Comparison of ENCODE assay signal across 14 cellular contexts in the genomic region with DNA sequence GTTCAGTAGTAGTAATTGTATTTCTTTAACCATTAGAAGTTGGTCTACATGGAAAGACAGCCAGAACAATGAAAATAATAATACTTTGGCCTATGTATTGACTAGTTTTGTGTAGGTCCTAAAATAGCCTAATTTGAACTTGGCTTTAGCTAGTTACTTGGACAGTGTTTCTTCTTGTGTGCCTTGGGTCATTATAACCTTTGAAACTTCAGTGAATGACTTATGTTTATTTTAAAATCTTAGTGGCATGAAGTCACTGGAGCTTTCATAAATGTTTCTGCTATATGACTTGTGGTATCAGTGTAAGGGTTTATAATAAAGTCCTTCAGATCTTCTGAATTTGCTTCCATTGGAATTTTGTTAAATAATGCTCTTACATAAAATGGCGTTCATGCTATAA. TPM values are rescaled to one million over a fixed set of nuclear protein-coding genes. Genes with fewer than 3 reads are reported as not detected.
DNase-seq lines count a peak whose midpoint lies in the region; TF ChIP-seq lines count a peak whose summit lies in the region.
"Had no signal": no experiment of that assay in that cellular context is flagged by ENCODE, and none has a peak within 500 bp of the region (broad histone marks: within the 10 kb centered on the region; RNA-seq: fewer than 3 reads in every experiment).

No MANE protein-coding gene starts in this region.

- H3K27ac Mint-ChIP-seq in T-helper 1 cell treated with Interleukin-12 subunit alpha and Interleukin-12 subunit beta and Interleukin-4 antibody, amounts not matched to agents 30 μg/mL and 1 μg/mL, for 36 hours: peak overlapping the region; percentile 47
- peak overlapping the region; percentile 34 for H3K27ac Mint-ChIP-seq in HFFc6
- H3K27ac Mint-ChIP-seq in activated naive CD8-positive, alpha-beta T cell: peak overlapping the region; percentile 46
- H3K27ac Mint-ChIP-seq in neural crest cell (ENCODE audit: unreplicated experiment): no peak overlapping the region

- no peak overlapping the region for H3K27ac ChIP-seq in caudate nucleus (ENCODE audit: low read depth, low read length)
- H3K27ac ChIP-seq: 22Rv1, cardiac muscle cell, left lung had no signal

- H3K4me1 Mint-ChIP-seq in T-helper 1 cell treated with Interleukin-12 subunit alpha and Interleukin-12 subunit beta and Interleukin-4 antibody, amounts not matched to agents 30 μg/mL and 1 μg/mL, for 36 hours (ENCODE audit: low read depth): peaks cover 55% of the 10 kb centered on the region
- peaks cover 69% of the 10 kb centered on the region for H3K4me1 Mint-ChIP-seq in HFFc6 (ENCODE audit: low read depth)
- H3K4me1 Mint-ChIP-seq in activated naive CD8-positive, alpha-beta T cell (ENCODE audit: low read depth): peaks cover 70% of the 10 kb centered on the region
- peaks cover 45% of the 10 kb centered on the region for H3K4me1 Mint-ChIP-seq in neural crest cell

- H3K9me3 Mint-ChIP-seq in T-helper 1 cell treated with Interleukin-12 subunit alpha and Interleukin-12 subunit beta and Interleukin-4 antibody, amounts not matched to agents 30 μg/mL and 1 μg/mL, for 36 hours: no peaks in the 10 kb centered on the region
- no peaks in the 10 kb centered on the region for H3K9me3 Mint-ChIP-seq in HFFc6
- no peaks in the 10 kb centered on the region for H3K9me3 Mint-ChIP-seq in activated naive CD8-positive, alpha-beta T cell (ENCODE audit: low read depth)
- no peaks in the 10 kb centered on the region for H3K9me3 Mint-ChIP-seq in neural crest cell

- H3K4me3 Mint-ChIP-seq in T-helper 1 cell treated with Interleukin-12 subunit alpha and Interleukin-12 subunit beta and Interleukin-4 antibody, amounts not matched to agents 30 μg/mL and 1 μg/mL, for 36 hours: peak overlapping the region; percentile 35
- H3K4me3 Mint-ChIP-seq in HFFc6: no peak overlapping the region
- peak overlapping the region; percentile 38 for H3K4me3 Mint-ChIP-seq in activated naive CD8-positive, alpha-beta T cell
- H3K4me3 Mint-ChIP-seq in neural crest cell: peak overlapping the region; percentile 4

- no peaks in the 10 kb centered on the region for H3K27me3 Mint-ChIP-seq in T-helper 1 cell treated with Interleukin-12 subunit alpha and Interleukin-12 subunit beta and Interleukin-4 antibody, amounts not matched to agents 30 μg/mL and 1 μg/mL, for 36 hours (ENCODE audit: low read depth)
- H3K27me3 Mint-ChIP-seq in HFFc6 (ENCODE audit: insufficient read depth) (peaks cover 5% of the 10 kb centered on the region), neural crest cell (ENCODE audit: low read depth) (no peaks in the 10 kb centered on the region)
- no peaks in the 10 kb centered on the region for H3K27me3 Mint-ChIP-seq in activated naive CD8-positive, alpha-beta T cell

- TF ChIP-seq CTCF in HFFc6 (IDR thresholded peaks at IDR 0.05) (no peak), neural crest cell (conservative IDR thresholded peaks at IDR 0.05) (no peak)

- DNase-seq in T-helper 1 cell (no peak), HFFc6 (no peak), neural crest cell (ENCODE audit: low read depth, low spot score) (no peak), caudate nucleus (lab: John Stamatoyannopoulos, UW) (no peak), hepatic stellate cell (ENCODE audit: low spot score) (no peak), NCI-H187 (lab: John Stamatoyannopoulos, UW) (no peak)
- DNase-seq: activated gamma-delta T cell treated with Interleukin-2 at 50 U/mL for 16 hours, HCEC 1CT, left lung, NCI-H2171 had no signal

- peaks cover 25% of the 10 kb centered on the region for H3K36me3 Mint-ChIP-seq in T-helper 1 cell treated with Interleukin-12 subunit alpha and Interleukin-12 subunit beta and Interleukin-4 antibody, amounts not matched to agents 30 μg/mL and 1 μg/mL, for 36 hours (ENCODE audit: low read depth)
- peaks cover 29% of the 10 kb centered on the region for H3K36me3 Mint-ChIP-seq in HFFc6 (ENCODE audit: low read depth)
- H3K36me3 Mint-ChIP-seq in activated naive CD8-positive, alpha-beta T cell: peaks cover 17% of the 10 kb centered on the region
- H3K36me3 Mint-ChIP-seq in neural crest cell (ENCODE audit: low read depth): no peaks in the 10 kb centered on the region

RNA-seq across cellular contexts. Expression of a gene that starts 2.6 kb away (rescaled TPM):
- 10 to 100 TPM; 35.3 to 38.9 (median 36.6) TPM for total RNA-seq in HFFc6 (2021; fragmentation: NEBNext Ultra II Directional; extraction: Animal tissue kit (Norgen Biotek cat#: 25700))
- total RNA-seq in neural crest cell: 45.9 and 52.0 TPM in 2 replicates

RNA-seq across cellular contexts. Expression of a gene that starts 4.5 kb away (rescaled TPM):
- total RNA-seq in HFFc6 (2021; fragmentation: NEBNext Ultra II Directional; extraction: Animal tissue kit (Norgen Biotek cat#: 25700)): 100 to 1,000 TPM; 139 to 161 (median 155) TPM
- 57.3 and 59.5 TPM in 2 replicates for total RNA-seq in neural crest cell
